Comparison of ENCODE assay signal across 27 cellular contexts in the genomic region with DNA sequence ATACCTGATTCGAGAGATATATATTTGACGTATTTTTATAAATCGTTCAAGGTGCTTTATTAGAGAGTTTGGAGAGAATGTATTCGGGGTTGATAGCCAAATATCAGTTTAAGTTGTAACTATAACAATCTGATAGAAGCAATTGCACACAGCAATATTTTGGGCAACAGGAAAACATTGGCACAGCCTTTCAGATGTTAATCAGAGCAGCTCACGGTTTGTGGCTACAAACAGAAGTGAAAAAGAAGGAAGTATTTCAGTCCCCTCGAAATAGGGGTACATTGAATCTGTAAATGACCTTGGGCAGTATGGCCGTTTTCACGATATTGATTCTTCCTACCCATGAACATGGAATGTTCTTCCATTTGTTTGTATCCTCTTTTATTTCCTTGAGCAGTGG. TPM values are rescaled to one million over a fixed set of nuclear protein-coding genes. Genes with fewer than 3 reads are reported as not detected.
"Had no signal": no experiment of that assay in that cellular context is flagged by ENCODE, and none has a peak within 500 bp of the region (broad histone marks: within the 10 kb centered on the region; RNA-seq: fewer than 3 reads in every experiment).

No MANE protein-coding gene starts in this region.

- DNase-seq: activated CD4-positive, alpha-beta T cell treated with anti-CD3 and anti-CD28 coated beads, Interleukin-2, amount 50 U/mL, for 4 hours; activated CD4-positive, CD25-positive, alpha-beta regulatory T cell treated with anti-CD3 and anti-CD28 coated beads, Interleukin-2, amount 50 U/mL, for 72 hours; activated CD8-positive, alpha-beta memory T cell treated with anti-CD3 and anti-CD28 coated beads for 24 hours; activated CD8-positive, alpha-beta memory T cell treated with anti-CD3 and anti-CD28 coated beads, Interleukin-2, amount 50 U/mL, for 4 hours; activated T-cell treated with anti-CD3 and anti-CD28 coated beads, Interleukin-2, amount 50 U/mL, for 24 hours; adrenal gland; central memory CD4-positive, alpha-beta T cell; dermis blood vessel endothelial cell; effector CD8-positive, alpha-beta T cell; erythroblast; foreskin fibroblast; hippocampal formation; left ventricle myocardium inferior; midbrain; ovary; right cardiac atrium; stimulated activated CD4-positive, alpha-beta T cell treated with anti-CD3 and anti-CD28 coated beads, Interleukin-4, amount 100 ng/mL, for 4 hours; substantia nigra; thyroid gland; upper lobe of right lung; WERI-Rb-1 had no signal

- ATAC-seq: activated T-helper 17 cell treated with anti-CD3 and anti-CD28 coated beads, Interleukin-2, amount 50 U/mL, for 72 hours; natural killer cell treated with Interleukin-12 subunit alpha and Interleukin-12 subunit beta and Interleukin-15 and Interleukin-18, amount 100 ng/mL, for 72 hours; right cardiac atrium; upper lobe of right lung had no signal

- H3K27ac ChIP-seq: adrenal gland, left ventricle myocardium inferior, ovary, thyroid gland, upper lobe of right lung, WERI-Rb-1 had no signal

- H3K27me3 ChIP-seq: adrenal gland, ovary, thyroid gland had no signal

- H3K36me3 ChIP-seq: adrenal gland, left ventricle myocardium inferior, ovary, thyroid gland, upper lobe of right lung, WERI-Rb-1 had no signal

- H3K4me1 ChIP-seq: adrenal gland, left ventricle myocardium inferior, thyroid gland, upper lobe of right lung had no signal

- H3K4me3 ChIP-seq: adrenal gland, left ventricle myocardium inferior, ovary, thyroid gland, upper lobe of right lung had no signal

- H3K9me3 ChIP-seq: adrenal gland, left ventricle myocardium inferior, ovary, thyroid gland, upper lobe of right lung had no signal

RNA-seq across cellular contexts. Expression of a gene that starts 20.6 kb away (rescaled TPM):
- total RNA-seq: activated T-helper 17 cell treated with anti-CD3 and anti-CD28 coated beads, Interleukin-2, amount 50 U/mL, for 72 hours; adrenal gland; astrocyte; dermis blood vessel endothelial cell; fibroblast of lung; left ventricle myocardium inferior; pulmonary artery endothelial cell; right cardiac atrium; T-helper 2 cell treated with Interferon-gamma antibody and Interleukin-4, amounts not matched to agents 100 ng/mL and 5 ng/mL, for 36 hours; thyroid gland; upper lobe of right lung had no signal

RNA-seq across cellular contexts. Expression of a gene that starts 20.8 kb away (rescaled TPM):
- total RNA-seq: dermis blood vessel endothelial cell, left ventricle myocardium inferior, pulmonary artery endothelial cell had no signal

RNA-seq across cellular contexts. Expression of a gene that starts 40.8 kb away (rescaled TPM):
- total RNA-seq: activated T-helper 17 cell treated with anti-CD3 and anti-CD28 coated beads, Interleukin-2, amount 50 U/mL, for 72 hours; dermis blood vessel endothelial cell; left ventricle myocardium inferior; natural killer cell treated with Interleukin-12 subunit alpha and Interleukin-12 subunit beta and Interleukin-15 and Interleukin-18, amount 100 ng/mL, for 72 hours; right cardiac atrium; T-helper 2 cell treated with Interferon-gamma antibody and Interleukin-4, amounts not matched to agents 100 ng/mL and 5 ng/mL, for 36 hours had no signal
